Comparison of ENCODE assay signal across 8 cellular contexts in the genomic region with DNA sequence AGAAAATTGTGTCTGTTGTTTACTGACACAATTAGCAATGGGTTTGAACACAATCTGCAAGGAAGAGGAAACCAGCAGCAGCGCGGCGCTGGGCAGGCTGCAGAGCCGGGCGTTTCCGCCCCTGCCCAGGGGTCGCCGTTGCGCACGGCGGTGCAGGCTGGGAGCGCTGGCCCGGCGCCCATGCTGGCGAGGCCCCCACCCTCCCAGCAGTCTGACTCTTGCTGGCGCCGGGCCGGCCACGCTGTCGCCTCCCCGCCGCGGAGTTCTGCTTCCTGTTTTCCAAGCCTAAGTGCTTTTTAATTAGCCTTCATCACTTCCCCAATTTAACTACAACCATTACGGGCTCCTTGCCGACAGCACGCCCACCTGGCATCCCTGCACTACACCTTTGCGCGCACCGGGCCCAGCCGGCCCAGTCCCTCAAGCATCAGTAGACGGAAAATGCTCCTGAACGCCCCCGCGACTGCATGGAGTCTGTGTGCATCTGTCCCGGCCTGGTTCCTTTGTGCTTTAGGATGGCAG.
A peak's percentile ranks its signal among the peaks of the same experiment; 100 is the strongest.
DNase-seq lines count a peak whose midpoint lies in the region; ATAC-seq and TF ChIP-seq lines count a peak whose summit lies in the region.

No MANE protein-coding gene starts in this region.

- WGBS in trophoblast cell (ENCODE audit: extremely low coverage, insufficient coverage, insufficient read length): no CpG with 5 or more reads among the region's 35 CpGs

- DNase-seq in DMS79 (lab: John Stamatoyannopoulos, UW) (peak; percentile 88), HFFc6 (no peak), NCI-H2227 treated with DMSO at 0.1 percent for 48 hours (lab: John Stamatoyannopoulos, UW) (peak; percentile 84), adipocyte (ENCODE audit: low read depth) (no peak), left ventricle myocardium superior (peak; percentile 87), trophoblast cell (peak in 1 of 2 donors; percentile 27), amniotic stem cell (lab: John Stamatoyannopoulos, UW) (no peak)

- H3K4me3 Mint-ChIP-seq in HFFc6: peak overlapping the region; percentile 81

- peak overlapping the region; percentile 18 for H2BK12ac ChIP-seq in trophoblast cell (ENCODE audit: low read length)

- peak overlapping the region; percentile 76 for H2BK120ac ChIP-seq in trophoblast cell (ENCODE audit: insufficient read depth, low read length, poor library complexity)

- H3K9ac ChIP-seq in adipocyte (ENCODE audit: low read length) (peak overlapping the region; percentile 64), trophoblast cell (ENCODE audit: low read length) (peak overlapping the region; percentile 53)

- no peak overlapping the region for H3K23ac ChIP-seq in trophoblast cell (ENCODE audit: low read length)

- peak overlapping the region; percentile 64 for H3K27ac ChIP-seq in trophoblast cell (ENCODE audit: low read depth, low read length)

- H3K27ac Mint-ChIP-seq in HFFc6: no peak overlapping the region

- peak overlapping the region; percentile 79 for H3K4me2 ChIP-seq in trophoblast cell (ENCODE audit: low read length)

- peak; percentile 97 for ATAC-seq in left ventricle myocardium superior
- ATAC-seq in GM19395 (IDR thresholded peaks at IDR 0.05; ENCODE audit: unreplicated experiment): no peak

- H3K4ac ChIP-seq in trophoblast cell (ENCODE audit: low read depth, low read length): no peak overlapping the region

- H3K4me3 ChIP-seq in adipocyte (ENCODE audit: low read length): peak overlapping the region; percentile 80
- peak overlapping the region; percentile 63 for H3K4me3 ChIP-seq in trophoblast cell (ENCODE audit: low read depth, low read length)

- 0 out of 2 replicates have a peak, but pooled peaks cover 2% of the 10 kb centered on the region for H3K27me3 Mint-ChIP-seq in HFFc6 (ENCODE audit: insufficient read depth)

- H3K4me1 Mint-ChIP-seq in HFFc6 (ENCODE audit: low read depth): peaks cover 5% of the 10 kb centered on the region

- no peak overlapping the region for H3K14ac ChIP-seq in trophoblast cell (ENCODE audit: low read length)

- H4K12ac ChIP-seq in trophoblast cell (ENCODE audit: low read depth, low read length): peak overlapping the region; percentile 11

- TF ChIP-seq CTCF in HFFc6 (IDR thresholded peaks at IDR 0.05): no peak

- H3K36me3 ChIP-seq in adipocyte (ENCODE audit: control insufficient read depth, insufficient read depth, low read length, severe bottlenecking) (no peaks in the 10 kb centered on the region), trophoblast cell (ENCODE audit: control insufficient read depth in 1 of 2, insufficient read depth in 2 of 2, low read length in 2 of 2) (no peaks in the 10 kb centered on the region)

- H3K4me1 ChIP-seq in adipocyte (ENCODE audit: control insufficient read depth, insufficient read depth, low read length): peaks cover 11% of the 10 kb centered on the region
- H3K4me1 ChIP-seq in trophoblast cell (ENCODE audit: control insufficient read depth in 1 of 2, insufficient read depth in 2 of 2, low read length in 2 of 2): peaks cover 5 to 12% of the 10 kb centered on the region in 2 experiments

- H3K27me3 ChIP-seq in adipocyte (replicated peaks; ENCODE audit: control insufficient read depth, insufficient read depth, low read length) (no peaks in the 10 kb centered on the region), trophoblast cell (ENCODE audit: insufficient read depth, low read length) (no peaks in the 10 kb centered on the region)

- no peak overlapping the region for H2AK5ac ChIP-seq in trophoblast cell (ENCODE audit: low read length)

- no peaks in the 10 kb centered on the region for H3K79me2 ChIP-seq in trophoblast cell (ENCODE audit: control insufficient read depth, insufficient read depth, low read length, poor library complexity)

- H3K9me3 ChIP-seq in adipocyte (ENCODE audit: control insufficient read depth, low read length): no peaks in the 10 kb centered on the region
- H3K9me3 ChIP-seq in trophoblast cell (ENCODE audit: insufficient read depth, low read depth, low read length): peaks cover 5% of the 10 kb centered on the region

- peak overlapping the region; percentile 72 for H4K8ac ChIP-seq in trophoblast cell (ENCODE audit: low read depth, low read length)

- H4K91ac ChIP-seq in trophoblast cell (ENCODE audit: low read depth, low read length): peak overlapping the region; percentile 72

- H3K36me3 Mint-ChIP-seq in HFFc6 (ENCODE audit: low read depth): no peaks in the 10 kb centered on the region

- H2AFZ ChIP-seq in trophoblast cell (ENCODE audit: insufficient read depth, low read length, poor library complexity): peak overlapping the region; percentile 80

- peak overlapping the region; percentile 45 for H2BK5ac ChIP-seq in trophoblast cell (ENCODE audit: low read depth, low read length, poor library complexity)

- H3K79me1 ChIP-seq in trophoblast cell (ENCODE audit: low read length): peaks cover 9% of the 10 kb centered on the region

- H3K9me3 Mint-ChIP-seq in HFFc6: no peaks in the 10 kb centered on the region

- intact Hi-C loops in left ventricle myocardium superior (cut with micrococcal nuclease): no loop called here

- H3K18ac ChIP-seq in trophoblast cell (ENCODE audit: low read length): no peak overlapping the region

Comparison
In these comparisons a context has a peak if more than half of its experiments do, and no peak if none do; other contexts are left out.
1. DNase-seq: peak in DMS79 (single experiment), NCI-H2227 treated with DMSO at 0.1 percent for 48 hours (single experiment) and left ventricle myocardium superior (single experiment); none in HFFc6 (single experiment), adipocyte (single experiment) and amniotic stem cell (single experiment).